ENCODE assay signal across 23 cellular contexts in the genomic region with DNA sequence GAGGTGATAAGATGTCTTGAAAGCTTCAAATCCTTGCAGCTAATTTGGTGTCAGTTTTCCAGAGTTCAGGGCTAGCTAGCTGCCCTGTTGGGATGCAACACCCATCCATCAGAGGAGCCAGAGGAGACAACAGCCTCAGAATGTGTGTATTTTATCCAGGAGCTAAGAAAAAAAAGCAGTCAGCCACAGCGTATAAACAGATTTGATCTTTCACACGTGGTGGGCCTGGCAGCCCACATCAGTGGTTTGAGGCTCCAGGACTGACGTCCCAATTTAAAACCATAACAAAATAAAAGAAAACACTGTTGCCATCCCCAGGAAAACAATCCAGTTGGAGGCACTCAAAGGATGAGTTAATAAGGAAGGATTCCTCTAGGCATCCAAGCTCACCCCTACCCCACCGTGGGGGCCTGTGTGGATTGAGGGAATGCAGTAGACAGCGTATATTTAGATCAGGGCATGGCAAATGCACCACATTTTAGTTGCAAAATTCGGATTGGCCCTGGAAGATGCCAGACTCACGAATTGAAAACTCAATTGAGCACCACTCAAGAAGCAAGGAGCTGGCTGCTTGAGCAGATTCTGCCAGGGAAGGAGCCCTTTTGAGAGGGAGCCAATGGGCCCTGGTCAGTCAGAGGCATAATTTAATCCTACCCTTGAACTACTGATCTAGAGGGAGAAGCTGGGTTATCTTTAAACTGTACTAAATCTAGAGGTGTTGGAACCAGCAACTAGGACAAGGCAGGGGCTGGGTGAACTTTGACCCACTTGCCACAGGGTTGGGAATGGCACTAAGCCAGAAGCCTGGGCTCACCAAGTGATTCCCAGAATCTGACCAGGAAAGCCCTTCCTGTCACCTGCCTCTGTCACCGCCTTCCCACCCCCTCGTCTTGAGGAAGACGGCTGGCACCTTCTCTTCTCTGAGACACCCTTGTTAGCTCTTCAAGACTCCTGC. TPM values are rescaled to one million over a fixed set of nuclear protein-coding genes. Genes with fewer than 3 reads are reported as not detected.
DNase-seq lines count a peak whose midpoint lies in the region; ATAC-seq, FAIRE-seq and TF ChIP-seq lines count a peak whose summit lies in the region.
"Had no signal": no experiment of that assay in that cellular context is flagged by ENCODE, and none has a peak within 500 bp of the region (broad histone marks: within the 10 kb centered on the region; RNA-seq: fewer than 3 reads in every experiment).

No MANE protein-coding gene starts in this region.

- no peak for TF ChIP-seq CTCF in left ventricle myocardium inferior (IDR thresholded peaks at IDR 0.05; ENCODE audit: borderline replicate concordance)
- no peak for TF ChIP-seq CTCF in bronchial epithelial cell (IDR thresholded peaks at IDR 0.05; ENCODE audit: insufficient read depth, low read length, severe bottlenecking)
- TF ChIP-seq CTCF in psoas muscle (IDR thresholded peaks at IDR 0.05) = no peak

- H2BK120ac ChIP-seq in mesendoderm (ENCODE audit: low read depth, low read length) = no peak overlapping the region

- H4K5ac ChIP-seq in mesendoderm (ENCODE audit: low read length) = no peak overlapping the region

- H2BK15ac ChIP-seq in mesendoderm (replicated peaks; ENCODE audit: low read depth) = no peak overlapping the region

- H3K27me3 ChIP-seq in left ventricle myocardium inferior (ENCODE audit: low read depth) = peaks cover 6% of the 10 kb centered on the region
- no peaks in the 10 kb centered on the region for H3K27me3 ChIP-seq in bronchial epithelial cell (ENCODE audit: control insufficient read depth, insufficient read depth, low read length)
- no peaks in the 10 kb centered on the region for H3K27me3 ChIP-seq in mesendoderm (ENCODE audit: insufficient read depth, low read length, poor library complexity)
- no peaks in the 10 kb centered on the region for H3K27me3 ChIP-seq in psoas muscle (ENCODE audit: insufficient read depth in 3 of 3, low read length in 2 of 3)
- H3K27me3 ChIP-seq: uterus had no signal

- no peak overlapping the region for H3K4ac ChIP-seq in mesendoderm (ENCODE audit: low read depth, low read length)

- no peak overlapping the region for H3K4me3 ChIP-seq in left ventricle myocardium inferior
- H3K4me3 ChIP-seq in bronchial epithelial cell (ENCODE audit: low read depth, low read length) = no peak overlapping the region
- no peak overlapping the region for H3K4me3 ChIP-seq in mesendoderm (ENCODE audit: low read length)
- no peak overlapping the region for H3K4me3 ChIP-seq in psoas muscle
- H3K4me3 ChIP-seq: prostate gland, spleen, uterus had no signal

- no peak overlapping the region for H3K4me2 ChIP-seq in mesendoderm (ENCODE audit: low read length)

- peak; percentile 23 for FAIRE-seq in bronchial epithelial cell (lab: Jason Lieb, UNC)
- FAIRE-seq: islet of Langerhans had no signal

- H3K56ac ChIP-seq in mesendoderm (ENCODE audit: low read length) = peak overlapping the region; percentile 4

- peaks cover 22% of the 10 kb centered on the region for H3K4me1 ChIP-seq in left ventricle myocardium inferior
- H3K4me1 ChIP-seq in mesendoderm (ENCODE audit: control insufficient read depth, low read depth, low read length) = peaks cover 9% of the 10 kb centered on the region
- H3K4me1 ChIP-seq in psoas muscle = no peaks in the 10 kb centered on the region
- H3K4me1 ChIP-seq: prostate gland, uterus had no signal

- no peak overlapping the region for H2AK5ac ChIP-seq in mesendoderm (ENCODE audit: low read length)

- H3K27ac ChIP-seq in left ventricle myocardium inferior (replicated peaks) = no peak overlapping the region
- no peak overlapping the region for H3K27ac ChIP-seq in mesendoderm (ENCODE audit: low read depth, low read length)
- H3K27ac ChIP-seq in psoas muscle = no peak overlapping the region
- H3K27ac ChIP-seq: prostate gland, spleen, uterus had no signal

- intact Hi-C loops in left cardiac atrium (cut with DNase I) = no loop called here
- intact Hi-C loops in left ventricle myocardium inferior (cut with micrococcal nuclease) = no loop called here
- intact Hi-C loops in psoas muscle (cut with DNase I) = no loop called here

- H3K79me1 ChIP-seq in mesendoderm (ENCODE audit: low read length) = no peaks in the 10 kb centered on the region

- H3K18ac ChIP-seq in mesendoderm (ENCODE audit: low read length) = no peak overlapping the region

- no peaks in the 10 kb centered on the region for H3K79me2 ChIP-seq in mesendoderm (ENCODE audit: control insufficient read depth, insufficient read depth, low read length)

- no peaks in the 10 kb centered on the region for H3K36me3 ChIP-seq in left ventricle myocardium inferior
- no peaks in the 10 kb centered on the region for H3K36me3 ChIP-seq in bronchial epithelial cell (ENCODE audit: control insufficient read depth, insufficient read depth, low read length)
- H3K36me3 ChIP-seq in mesendoderm (ENCODE audit: control insufficient read depth, insufficient read depth, low read length) = no peaks in the 10 kb centered on the region
- no peaks in the 10 kb centered on the region for H3K36me3 ChIP-seq in psoas muscle (ENCODE audit: insufficient read depth in 1 of 2, low read depth in 1 of 2)
- H3K36me3 ChIP-seq: prostate gland, spleen, uterus had no signal

- no peak overlapping the region for H2BK5ac ChIP-seq in mesendoderm (ENCODE audit: low read length)

- DNase-seq in left cardiac atrium (peak; percentile 15), left ventricle myocardium inferior (no peak), bronchial epithelial cell (ENCODE audit: low read depth) (no peak), mesendoderm (peak; percentile 75), psoas muscle (no peak), NCI-H1048 (lab: John Stamatoyannopoulos, UW) (no peak), superior temporal gyrus (ENCODE audit: extremely low spot score) (no peak)
- no peak for DNase-seq in stimulated activated CD4-positive, alpha-beta T cell treated with anti-CD3 and anti-CD28 coated beads, Interleukin-15, amount 100 ng/mL, for 24 hours
- DNase-seq: activated CD4-positive, CD25-positive, alpha-beta regulatory T cell; activated naive CD8-positive, alpha-beta T cell treated with anti-CD3 and anti-CD28 coated beads for 36 hours; activated T-cell treated with anti-CD3 and anti-CD28 coated beads, Interleukin-2, amount 50 U/mL, for 48 hours; C1 segment of cervical spinal cord; DMS 273 treated with DMSO at 0.1 percent for 48 hours; foreskin fibroblast; GDM1; hippocampal formation; NCI-H526; spleen; T-helper 9 cell; uterus had no signal

- no peak overlapping the region for H3K23ac ChIP-seq in mesendoderm (ENCODE audit: low read length)

- H3K9me3 ChIP-seq in left ventricle myocardium inferior (replicated peaks) (no peaks in the 10 kb centered on the region), psoas muscle (no peaks in the 10 kb centered on the region)
- H3K9me3 ChIP-seq: prostate gland, spleen, uterus had no signal

- H3K9ac ChIP-seq in mesendoderm (ENCODE audit: low read length) = no peak overlapping the region

- ATAC-seq in left cardiac atrium (peak; percentile 30 to 48), psoas muscle (no peak)

- WGBS in mesendoderm (ENCODE audit: extremely low coverage, insufficient coverage, low lambda C conversion rate) = no CpG with 5 or more reads among the region's 10 CpGs
- WGBS in psoas muscle, 3 donors = 54 to 59% (median 58%) methylated on average over 10 of the region's 10 CpGs

- H4K8ac ChIP-seq in mesendoderm (ENCODE audit: low read depth, low read length) = no peak overlapping the region

RNA-seq across cellular contexts. Expression of a gene that starts 17.5 kb away (rescaled TPM):
- total RNA-seq in left cardiac atrium (1 to 10 TPM; 1.8 to 2.9 TPM), left ventricle myocardium inferior (2.5 TPM), bronchial epithelial cell (under 0.01 TPM in 1 of 2 replicates, not detected in the other), psoas muscle (under 1 TPM in 3 of 4 donors, not detected in 1; 0.18 to 0.50 (median 0.30) TPM)
- polyA plus RNA-seq in mesendoderm (2013, experiment 1 of 2) = 0.08 TPM
- polyA plus RNA-seq in mesendoderm (2013, experiment 2 of 2) = 0.10 TPM
- 1 to 10 TPM in 1 of 3 donors, under 1 TPM in 2; 0.06 to 1.3 (median 0.13) TPM for polyA plus RNA-seq in psoas muscle
- total RNA-seq: activated naive CD8-positive, alpha-beta T cell treated with anti-CD3 and anti-CD28 coated beads for 36 hours; RPMI7951 had no signal

Comparison
In these comparisons a context has a peak if more than half of its experiments do, and no peak if none do; other contexts are left out.
1. DNase-seq: peak in left cardiac atrium (single experiment) and mesendoderm (single experiment); none in left ventricle myocardium inferior (single experiment), bronchial epithelial cell (single experiment), psoas muscle (0 of 2), NCI-H1048 (single experiment), superior temporal gyrus (single experiment) and stimulated activated CD4-positive, alpha-beta T cell treated with anti-CD3 and anti-CD28 coated beads, Interleukin-15, amount 100 ng/mL, for 24 hours (single experiment).
2. ATAC-seq: peak in left cardiac atrium (2 of 2); none in psoas muscle (0 of 4).